ENCODE assay signal across 8 cellular contexts in genomic region chr7:142603870-142604448, GRCh38.
A peak's percentile ranks its signal among the peaks of the same experiment; 100 is the strongest.
DNase-seq lines count a peak whose midpoint lies in the region; ATAC-seq and TF ChIP-seq lines count a peak whose summit lies in the region.

No MANE protein-coding gene starts in this region.

- H3K27me3 Mint-ChIP-seq in CD14-positive monocyte (ENCODE audit: low read depth in 3 of 3) (peaks cover 0 to 1% (median 0%) of the 10 kb centered on the region in 3 donors), brain (peaks cover 7% of the 10 kb centered on the region)

- no peaks in the 10 kb centered on the region for H3K79me2 ChIP-seq in SU-DHL-6 (ENCODE audit: insufficient read depth, low read length)

- peak; percentile 59 for ATAC-seq in GM18517 (IDR thresholded peaks at IDR 0.05; ENCODE audit: unreplicated experiment)
- peak; percentile 27 for ATAC-seq in left colon

- no peak overlapping the region for H3K9ac ChIP-seq in SU-DHL-6 (ENCODE audit: low read length)

- H3K27me3 ChIP-seq in MG63 (no peaks in the 10 kb centered on the region), SU-DHL-6 (ENCODE audit: low read length) (no peaks in the 10 kb centered on the region)

- H2AFZ ChIP-seq in SU-DHL-6 (ENCODE audit: low read depth, low read length, severe bottlenecking): no peak overlapping the region

- H3K4me3 Mint-ChIP-seq in CD14-positive monocyte (no peak overlapping the region), brain (peak overlapping the region in 3 of 5 experiments; percentile 15 to 56 (median 46))

- H3K27ac ChIP-seq in SU-DHL-6 (ENCODE audit: low read depth, low read length): no peak overlapping the region

- no peaks in the 10 kb centered on the region for H3F3A ChIP-seq in SU-DHL-6 (ENCODE audit: insufficient read depth)

- H3K9me3 ChIP-seq in MG63 (no peaks in the 10 kb centered on the region), SU-DHL-6 (ENCODE audit: insufficient read depth, low read length) (no peaks in the 10 kb centered on the region)

- no peaks in the 10 kb centered on the region for H3K36me3 Mint-ChIP-seq in CD14-positive monocyte
- H3K36me3 Mint-ChIP-seq in brain: no peaks in the 10 kb centered on the region

- TF ChIP-seq CTCF in CD14-positive monocyte (IDR thresholded peaks at IDR 0.05) (peak; percentile 86), SU-DHL-6 (IDR thresholded peaks at IDR 0.05; ENCODE audit: insufficient read depth, low read length, poor library complexity, severe bottlenecking) (peak; percentile 51), brain (conservative IDR thresholded peaks at IDR 0.05) (peak; percentile 92)

- H3K4me3 ChIP-seq in MG63: peak overlapping the region; percentile 37
- H3K4me3 ChIP-seq in SU-DHL-6 (ENCODE audit: insufficient read depth, low read length, poor library complexity, severe bottlenecking): no peak overlapping the region

- no peaks in the 10 kb centered on the region for H3K36me3 ChIP-seq in MG63
- H3K36me3 ChIP-seq in SU-DHL-6 (ENCODE audit: low read length): no peaks in the 10 kb centered on the region

- no peak overlapping the region for H3K27ac Mint-ChIP-seq in CD14-positive monocyte
- no peak overlapping the region for H3K27ac Mint-ChIP-seq in brain

- intact Hi-C loops in CD14-positive monocyte (cut with micrococcal nuclease): no loop called here
- intact Hi-C loops in left colon (cut with DNase I, micrococcal nuclease): loop anchor here in 1 of 2 donors (10.0 kb wide), 1 partner anchor 181 kb away; no protein-coding TSS in a partner anchor

- DNase-seq in CD14-positive monocyte (ENCODE audit: low spot score) (peak; percentile 60), MG63 (peak; percentile 21), left colon (peak in 1 of 2 donors; percentile 40), 8988T (no peak)
- DNase-seq in stimulated activated CD8-positive, alpha-beta memory T cell treated with anti-CD3 and anti-CD28 coated beads, Interleukin-4, amount 100 ng/mL, for 4 hours (ENCODE audit: low read depth in 2 of 2, low spot score in 1 of 2): peak; percentile 11 to 18

- no peaks in the 10 kb centered on the region for H4K20me1 ChIP-seq in SU-DHL-6 (ENCODE audit: low read depth, low read length)

- H3K4me2 ChIP-seq in SU-DHL-6 (ENCODE audit: low read depth, low read length, poor library complexity, severe bottlenecking): no peak overlapping the region

- H3K4me1 Mint-ChIP-seq in CD14-positive monocyte (peaks cover 8% of the 10 kb centered on the region), brain (peaks cover 9% of the 10 kb centered on the region)

- H3K9me2 ChIP-seq in SU-DHL-6 (replicated peaks; ENCODE audit: insufficient read depth, low read length): no peaks in the 10 kb centered on the region

- H3K9me3 Mint-ChIP-seq in CD14-positive monocyte (no peaks in the 10 kb centered on the region), brain (no peaks in the 10 kb centered on the region)

Comparison
In these comparisons a context has a peak if more than half of its experiments do, and no peak if none do; other contexts are left out.
1. H3K4me3 Mint-ChIP-seq: peak in brain (3 of 5); none in CD14-positive monocyte (0 of 2).
2. Peak in every context shown above with its lines, with median percentiles within 50 percentile points of each other: CTCF ChIP-seq.